In genomic region chr21:31710586-31710985, GRCh38 we compare ENCODE assay signal across 15 cellular contexts. TPM values are rescaled to one million over a fixed set of nuclear protein-coding genes. Genes with fewer than 3 reads are reported as not detected.
DNase-seq lines count a peak whose midpoint lies in the region; ATAC-seq and TF ChIP-seq lines count a peak whose summit lies in the region.
"Had no signal": no experiment of that assay in that cellular context is flagged by ENCODE, and none has a peak within 500 bp of the region (broad histone marks: within the 10 kb centered on the region; RNA-seq: fewer than 3 reads in every experiment).

No MANE protein-coding gene starts in this region.

- TF ChIP-seq CTCF in CD4-positive, alpha-beta T cell (IDR thresholded peaks at IDR 0.05), result no peak
- TF ChIP-seq CTCF in chondrocyte (IDR thresholded peaks at IDR 0.05), result no peak
- TF ChIP-seq CTCF in neural progenitor cell (IDR thresholded peaks at IDR 0.05), result no peak

- no peak for ATAC-seq in CD4-positive, alpha-beta T cell (ENCODE audit: poor library complexity)
- no peak for ATAC-seq in naive thymus-derived CD8-positive, alpha-beta T cell
- ATAC-seq in GM21526 (IDR thresholded peaks at IDR 0.05; ENCODE audit: low FRiP score, unreplicated experiment) (no peak), GM19467 (IDR thresholded peaks at IDR 0.05; ENCODE audit: unreplicated experiment) (no peak)

- POLR2A ChIA-PET in CD4-positive, alpha-beta T cell (lab: Charles Lee), result no interaction called here
- POLR2A ChIA-PET in naive thymus-derived CD8-positive, alpha-beta T cell (lab: Charles Lee), result no interaction called here

- no peak overlapping the region for H2AFZ ChIP-seq in neural progenitor cell (replicated peaks)

- peaks cover 100% of the 10 kb centered on the region for H3K79me2 ChIP-seq in neural progenitor cell (ENCODE audit: low read depth)

- no peaks in the 10 kb centered on the region for H3K36me3 ChIP-seq in neural progenitor cell
- no peaks in the 10 kb centered on the region for H3K36me3 ChIP-seq in H7 (replicated peaks; ENCODE audit: control insufficient read depth, insufficient read depth, low read length)
- H3K36me3 ChIP-seq: right atrium auricular region had no signal

- H3K27ac ChIP-seq in CD4-positive, alpha-beta T cell (ENCODE audit: low read depth, low read length), result no peak overlapping the region
- no peak overlapping the region for H3K27ac ChIP-seq in neural progenitor cell
- H3K27ac ChIP-seq: right atrium auricular region, SJCRH30, VCaP had no signal

- H3K9me3 Mint-ChIP-seq in CD4-positive, alpha-beta T cell, result no peaks in the 10 kb centered on the region
- H3K9me3 Mint-ChIP-seq in chondrocyte (ENCODE audit: low read depth) (no peaks in the 10 kb centered on the region), neural progenitor cell (no peaks in the 10 kb centered on the region)
- no peaks in the 10 kb centered on the region for H3K9me3 Mint-ChIP-seq in naive thymus-derived CD8-positive, alpha-beta T cell

- H3K4me2 ChIP-seq in neural progenitor cell, result no peak overlapping the region

- H3K4me1 ChIP-seq in neural progenitor cell, result peaks cover 29% of the 10 kb centered on the region

- no peaks in the 10 kb centered on the region for H3K27me3 ChIP-seq in CD4-positive, alpha-beta T cell (ENCODE audit: control insufficient read depth, insufficient read depth, low read length)
- H3K27me3 ChIP-seq in neural progenitor cell (no peaks in the 10 kb centered on the region), H7 (ENCODE audit: control insufficient read depth, insufficient read depth, low read length) (no peaks in the 10 kb centered on the region)
- H3K27me3 ChIP-seq: right atrium auricular region, SJCRH30 had no signal

- peaks cover 38% of the 10 kb centered on the region for H3F3A ChIP-seq in neural progenitor cell (ENCODE audit: low read depth)

- H3K4me1 Mint-ChIP-seq in CD4-positive, alpha-beta T cell (ENCODE audit: low read depth), result peaks cover 90% of the 10 kb centered on the region
- H3K4me1 Mint-ChIP-seq in chondrocyte (ENCODE audit: low read depth) (peaks cover 82% of the 10 kb centered on the region), neural progenitor cell (peaks cover 12% of the 10 kb centered on the region)
- H3K4me1 Mint-ChIP-seq in naive thymus-derived CD8-positive, alpha-beta T cell, result peaks cover 31 to 91% (median 81%) of the 10 kb centered on the region in 4 donors

- H3K27me3 Mint-ChIP-seq in CD4-positive, alpha-beta T cell, result no peaks in the 10 kb centered on the region
- H3K27me3 Mint-ChIP-seq in chondrocyte (ENCODE audit: low read depth) (no peaks in the 10 kb centered on the region), neural progenitor cell (ENCODE audit: insufficient read depth, low read depth) (peaks cover 4% of the 10 kb centered on the region)
- no peaks in the 10 kb centered on the region for H3K27me3 Mint-ChIP-seq in naive thymus-derived CD8-positive, alpha-beta T cell

- intact Hi-C loops in CD4-positive, alpha-beta T cell (cut with DNase I, micrococcal nuclease), result no loop called here

- DNase-seq in CD4-positive, alpha-beta T cell, result no peak
- peak; percentile 66 for DNase-seq in M059J (ENCODE audit: low read depth)
- no peak for DNase-seq in chondrocyte (ENCODE audit: low spot score)
- DNase-seq in naive thymus-derived CD8-positive, alpha-beta T cell, result no peak
- DNase-seq in neural progenitor cell (ENCODE audit: low spot score), result no peak
- DNase-seq in H7, result no peak
- DNase-seq: activated T-cell treated with anti-CD3 and anti-CD28 coated beads, Interleukin-2, amount 50 U/mL, for 48 hours; Calu3; erythroblast; NCI-H1436 treated with DMSO at 0.1 percent for 48 hours; SJCRH30 had no signal

- CTCF ChIA-PET in CD4-positive, alpha-beta T cell (lab: Charles Lee), result no interaction called here

- no peaks in the 10 kb centered on the region for H3K9me3 ChIP-seq in CD4-positive, alpha-beta T cell (ENCODE audit: control insufficient read depth, low read length)
- no peaks in the 10 kb centered on the region for H3K9me3 ChIP-seq in neural progenitor cell (ENCODE audit: low read depth)
- H3K9me3 ChIP-seq: right atrium auricular region had no signal

- H3K36me3 Mint-ChIP-seq in CD4-positive, alpha-beta T cell (ENCODE audit: low read depth), result peaks cover 6% of the 10 kb centered on the region
- H3K36me3 Mint-ChIP-seq in chondrocyte (ENCODE audit: low read depth), result no peaks in the 10 kb centered on the region
- peaks cover 0 to 13% (median 0%) of the 10 kb centered on the region in 3 donors for H3K36me3 Mint-ChIP-seq in naive thymus-derived CD8-positive, alpha-beta T cell
- peaks cover 17% of the 10 kb centered on the region for H3K36me3 Mint-ChIP-seq in neural progenitor cell

- H3K27ac Mint-ChIP-seq in CD4-positive, alpha-beta T cell, result peak overlapping the region; percentile 19
- H3K27ac Mint-ChIP-seq in chondrocyte (ENCODE audit: unreplicated experiment) (peak overlapping the region; percentile 84), neural progenitor cell (no peak overlapping the region)
- H3K27ac Mint-ChIP-seq in naive thymus-derived CD8-positive, alpha-beta T cell, result peak overlapping the region in 7 of 10 donors; percentile 6 to 74 (median 54)

- peaks cover 100% of the 10 kb centered on the region for H4K20me1 ChIP-seq in neural progenitor cell (ENCODE audit: low read depth)

- H3K4me3 ChIP-seq in neural progenitor cell, result no peak overlapping the region
- H3K4me3 ChIP-seq in H7 (ENCODE audit: insufficient read depth, low read depth, low read length), result no peak overlapping the region
- H3K4me3 ChIP-seq: right atrium auricular region, SJCRH30 had no signal

- H3K9ac ChIP-seq in neural progenitor cell, result no peak overlapping the region

- H3K4me3 Mint-ChIP-seq in CD4-positive, alpha-beta T cell, result no peak overlapping the region
- H3K4me3 Mint-ChIP-seq in chondrocyte (ENCODE audit: unreplicated experiment) (peak overlapping the region; percentile 31), neural progenitor cell (no peak overlapping the region)
- H3K4me3 Mint-ChIP-seq in naive thymus-derived CD8-positive, alpha-beta T cell, result peak overlapping the region in 3 of 10 donors; percentile 2 to 67 (median 53)

RNA-seq across cellular contexts. Expression of gene SCAF4, which starts 21.3 kb away (rescaled TPM):
- total RNA-seq in CD4-positive, alpha-beta T cell, result 10 to 100 TPM; 56.1 to 57.8 TPM
- total RNA-seq in M059J (2014; rRNA removed; shearing (Covaris generic)), result 6.1 and 8.4 TPM in 2 replicates
- total RNA-seq in chondrocyte, result 22.0 to 28.0 TPM (median 23.1 TPM) in 3 replicates
- 10 to 100 TPM; 59.2 to 67.1 TPM for total RNA-seq in naive thymus-derived CD8-positive, alpha-beta T cell
- polyA plus RNA-seq in naive thymus-derived CD8-positive, alpha-beta T cell, result 10 to 100 TPM; 12.2 to 29.0 (median 21.1) TPM
- 27.0 and 31.9 TPM in 2 replicates for total RNA-seq in neural progenitor cell (ENCODE audit: low replicate concordance)
- 9.5 and 14.5 TPM in 2 replicates for total RNA-seq in H7 (2014; rRNA removed; shearing (Covaris generic))

RNA-seq across cellular contexts. Expression of gene SOD1, which starts 51.1 kb away (rescaled TPM):
- 100 to 1,000 TPM; 158 to 161 TPM for total RNA-seq in CD4-positive, alpha-beta T cell
- 503 and 518 TPM in 2 replicates for total RNA-seq in M059J (2014; rRNA removed; shearing (Covaris generic))
- total RNA-seq in chondrocyte, result 179 to 238 TPM (median 188 TPM) in 3 replicates
- total RNA-seq in naive thymus-derived CD8-positive, alpha-beta T cell, result 100 to 1,000 TPM; 199 to 211 TPM
- polyA plus RNA-seq in naive thymus-derived CD8-positive, alpha-beta T cell, result 100 to 1,000 TPM; 566 to 661 (median 623) TPM
- 147 and 183 TPM in 2 replicates for total RNA-seq in neural progenitor cell (ENCODE audit: low replicate concordance)
- 160 and 174 TPM in 2 replicates for total RNA-seq in H7 (2014; rRNA removed; shearing (Covaris generic))
